13 cellular contexts compared by ENCODE assay signal in genomic region chr15:70585707-70586034, GRCh38.
DNase-seq lines count a peak whose midpoint lies in the region; ATAC-seq and TF ChIP-seq lines count a peak whose summit lies in the region.
"Had no signal": no experiment of that assay in that cellular context is flagged by ENCODE, and none has a peak within 500 bp of the region (broad histone marks: within the 10 kb centered on the region; RNA-seq: fewer than 3 reads in every experiment).

No MANE protein-coding gene starts in this region.

- peak overlapping the region; percentile 95 for H2AFZ ChIP-seq in GM23338
- no peak overlapping the region for H2AFZ ChIP-seq in smooth muscle cell (ENCODE audit: low read depth)

- intact Hi-C loops in Panc1 (cut with micrococcal nuclease; ENCODE audit: unreplicated experiment), result loop anchor here (10.0 kb wide), 1 partner anchor 59 kb away; no protein-coding TSS in a partner anchor

- H3K36me3 Mint-ChIP-seq in GM23338 (ENCODE audit: low read depth) (peaks cover 6% of the 10 kb centered on the region; the same call in 2 of the 3 replicates), chondrocyte (ENCODE audit: low read depth) (peaks cover 2% of the 10 kb centered on the region)
- H3K36me3 Mint-ChIP-seq: immature natural killer cell had no signal

- in situ Hi-C loops in Panc1 (cut with HindIII; ENCODE audit: low pct_unique_long_range_greater_than_20kb, low sequenced_read_pairs), result no loop called here

- no peak overlapping the region for H3K9ac ChIP-seq in smooth muscle cell (ENCODE audit: low read depth)

- H3K27me3 ChIP-seq in GM23338 (ENCODE audit: insufficient read depth) (peaks cover 23% of the 10 kb centered on the region), Panc1 (ENCODE audit: control insufficient read depth, insufficient read depth, low read length) (no peaks in the 10 kb centered on the region), smooth muscle cell (ENCODE audit: low read depth) (no peaks in the 10 kb centered on the region)

- no peaks in the 10 kb centered on the region for H3K9me3 ChIP-seq in Panc1 (ENCODE audit: control insufficient read depth, insufficient read depth, low read depth, low read length)
- H3K9me3 ChIP-seq in smooth muscle cell (replicated peaks; ENCODE audit: low read depth), result no peaks in the 10 kb centered on the region
- H3K9me3 ChIP-seq: suprapubic skin had no signal

- no peak overlapping the region for H3K27ac ChIP-seq in GM23338 (ENCODE audit: low read depth)
- no peak overlapping the region; the same call in 1 of the 2 replicates for H3K27ac ChIP-seq in Panc1 (ENCODE audit: low read length)
- H3K27ac ChIP-seq in smooth muscle cell (ENCODE audit: low read depth), result no peak overlapping the region
- H3K27ac ChIP-seq: suprapubic skin had no signal

- no peak for TF ChIP-seq CTCF in GM23338 (conservative IDR thresholded peaks at IDR 0.05; ENCODE audit: low read depth in 2 of 2)
- no peak for TF ChIP-seq CTCF in Panc1 (IDR thresholded peaks at IDR 0.05)
- no peak for TF ChIP-seq CTCF in chondrocyte (IDR thresholded peaks at IDR 0.05)
- no peak for TF ChIP-seq CTCF in smooth muscle cell (IDR thresholded peaks at IDR 0.05; ENCODE audit: borderline replicate concordance, insufficient read depth, poor library complexity, severe bottlenecking)

- H4K20me1 ChIP-seq in GM23338 (replicated peaks; ENCODE audit: insufficient read depth) (no peaks in the 10 kb centered on the region), smooth muscle cell (ENCODE audit: low read depth) (no peaks in the 10 kb centered on the region)

- H3K4me1 ChIP-seq in GM23338 (ENCODE audit: insufficient read depth) (peaks cover 6% of the 10 kb centered on the region), Panc1 (ENCODE audit: control insufficient read depth, insufficient read depth, low read length) (peaks cover 12% of the 10 kb centered on the region), smooth muscle cell (ENCODE audit: low read depth) (peaks cover 5% of the 10 kb centered on the region)

- no peaks in the 10 kb centered on the region for H3K9me2 ChIP-seq in GM23338 (ENCODE audit: insufficient read depth)

- H3K79me2 ChIP-seq in GM23338 (replicated peaks; ENCODE audit: insufficient read depth) (no peaks in the 10 kb centered on the region), smooth muscle cell (ENCODE audit: low read depth) (no peaks in the 10 kb centered on the region)

- ATAC-seq in GM23338, result peak; percentile 34
- peak; percentile 30 for ATAC-seq in Panc1
- no peak for ATAC-seq in HG03442 (IDR thresholded peaks at IDR 0.05; ENCODE audit: unreplicated experiment)

- H3K9me3 Mint-ChIP-seq in GM23338 (peaks cover 9% of the 10 kb centered on the region; the same call in 2 of the 3 replicates), chondrocyte (ENCODE audit: low read depth) (no peaks in the 10 kb centered on the region)
- H3K9me3 Mint-ChIP-seq: immature natural killer cell had no signal

- no peak overlapping the region for H3K27ac Mint-ChIP-seq in GM23338
- no peak overlapping the region for H3K27ac Mint-ChIP-seq in chondrocyte (ENCODE audit: unreplicated experiment)
- H3K27ac Mint-ChIP-seq: immature natural killer cell had no signal

- H3K4me2 ChIP-seq in GM23338 (peak overlapping the region; percentile 82), smooth muscle cell (peak overlapping the region; percentile 96)

- WGBS in smooth muscle cell (ENCODE audit: low lambda C conversion rate), result 67% methylated on average over 8 of the region's 10 CpGs

- no peak for DNase-seq in GM23338 (ENCODE audit: low spot score)
- DNase-seq in Panc1 (ENCODE audit: low read depth, low spot score), result no peak
- no peak for DNase-seq in chondrocyte (ENCODE audit: low spot score)
- DNase-seq in smooth muscle cell (lab: John Stamatoyannopoulos, UW; ENCODE audit: unreplicated experiment), result no peak
- no peak for DNase-seq in occipital lobe (lab: John Stamatoyannopoulos, UW)
- DNase-seq in NCI-H2107 treated with DMSO at 0.1 percent for 48 hours (lab: John Stamatoyannopoulos, UW; ENCODE audit: unreplicated experiment), result no peak
- DNase-seq: COR-L47, NCI-H1092, NCI-H748 treated with DMSO at 0.1 percent for 48 hours, SHP77 treated with DMSO at 0.1 percent for 48 hours had no signal

- peak overlapping the region; percentile 67 for H3K4me3 Mint-ChIP-seq in GM23338
- peak overlapping the region; percentile 43 for H3K4me3 Mint-ChIP-seq in chondrocyte (ENCODE audit: unreplicated experiment)

- H3K27me3 Mint-ChIP-seq in GM23338 (ENCODE audit: insufficient read depth, low read depth, poor library complexity), result peaks cover 14% of the 10 kb centered on the region
- peaks cover 10% of the 10 kb centered on the region for H3K27me3 Mint-ChIP-seq in chondrocyte (ENCODE audit: low read depth)

- H3K4me3 ChIP-seq in GM23338, result peak overlapping the region; percentile 69
- peak overlapping the region in 1 of 2 experiments; percentile 51; a peak in 2 of 4 replicates for H3K4me3 ChIP-seq in Panc1 (ENCODE audit: low read depth in 2 of 2, low read length in 2 of 2)
- peak overlapping the region; percentile 50 for H3K4me3 ChIP-seq in smooth muscle cell

- no peaks in the 10 kb centered on the region for H3K36me3 ChIP-seq in GM23338 (ENCODE audit: insufficient read depth)
- no peaks in the 10 kb centered on the region for H3K36me3 ChIP-seq in Panc1 (ENCODE audit: control insufficient read depth, insufficient read depth, low read length)
- no peaks in the 10 kb centered on the region for H3K36me3 ChIP-seq in smooth muscle cell (ENCODE audit: low read depth)
- H3K36me3 ChIP-seq: suprapubic skin had no signal

- H3K4me1 Mint-ChIP-seq in GM23338 (peaks cover 2% of the 10 kb centered on the region; the same call in 1 of the 3 replicates), chondrocyte (ENCODE audit: low read depth) (peaks cover 17% of the 10 kb centered on the region)

- BruUV-seq in Panc1 (replicated peaks; lab: Mats Ljungman, UMichigan), result no TSS peak

- no peaks in the 10 kb centered on the region for H3F3A ChIP-seq in GM23338 (replicated peaks; ENCODE audit: low read depth)
- no peaks in the 10 kb centered on the region for H3F3A ChIP-seq in smooth muscle cell (ENCODE audit: low read depth)

- CTCF ChIA-PET in Panc1 (lab: Charles Lee), result interaction anchor here (0.6 to 0.7 kb wide), 3 partner anchors 22 to 445 kb away, joined by 3 read pairs; no protein-coding TSS in a partner anchor

- POLR2A ChIA-PET in Panc1 (lab: Charles Lee), result no interaction called here

TF ChIP-seq in GM23338, 12 proteins besides CTCF, POLR2A, EP300 and RAD21 (continues in another document):
- TF ChIP-seq EZH2phosphoT487 (IDR thresholded peaks at IDR 0.05; ENCODE audit: unreplicated experiment), result no peak
- TF ChIP-seq ZNF331 (CRISPR knock-in tag; IDR thresholded peaks at IDR 0.05; ENCODE audit: low read depth), result no peak
- TF ChIP-seq NANOG (IDR thresholded peaks at IDR 0.05; ENCODE audit: borderline replicate concordance), result no peak
- TF ChIP-seq EZH2 (IDR thresholded peaks at IDR 0.05; ENCODE audit: low read depth, unreplicated experiment), result no peak
- TF ChIP-seq REST (IDR thresholded peaks at IDR 0.05; ENCODE audit: unreplicated experiment), result no peak
- no peak for TF ChIP-seq JUNB (IDR thresholded peaks at IDR 0.05; ENCODE audit: unreplicated experiment)
